In genomic region chr16:18535519-18536168, GRCh38 we compare ENCODE assay signal across 7 cellular contexts. TPM values are rescaled to one million over a fixed set of nuclear protein-coding genes. Genes with fewer than 3 reads are reported as not detected.
DNase-seq lines count a peak whose midpoint lies in the region; ATAC-seq and TF ChIP-seq lines count a peak whose summit lies in the region.
"Not testable (repeated sequence)": the region's sequence is repeated elsewhere in the genome, so short reads cannot be mapped to it uniquely, and the experiment has no call there.

No MANE protein-coding gene starts in this region.

- not testable (repeated sequence) for H3K4me1 Mint-ChIP-seq in activated naive CD8-positive, alpha-beta T cell treated with anti-CD3 and anti-CD28 coated beads for 36 hours

- H3K9me3 Mint-ChIP-seq in activated naive CD8-positive, alpha-beta T cell treated with anti-CD3 and anti-CD28 coated beads for 36 hours, result not testable (repeated sequence)

- ATAC-seq in left cardiac atrium (peak; percentile 93), left lobe of liver (peak; percentile 69), sciatic nerve (peak; percentile 48)

- H3K4me3 Mint-ChIP-seq in activated naive CD8-positive, alpha-beta T cell treated with anti-CD3 and anti-CD28 coated beads for 36 hours, result not testable (repeated sequence)

- not testable (repeated sequence) for H3K4me3 ChIP-seq in fibroblast of villous mesenchyme (ENCODE audit: low read depth, low read length)

- peak overlapping the region; percentile 38 for H3K27ac Mint-ChIP-seq in activated naive CD8-positive, alpha-beta T cell treated with anti-CD3 and anti-CD28 coated beads for 36 hours

- H3K27me3 Mint-ChIP-seq in activated naive CD8-positive, alpha-beta T cell treated with anti-CD3 and anti-CD28 coated beads for 36 hours, result not testable (repeated sequence)

- TF ChIP-seq CTCF in fibroblast of villous mesenchyme (IDR thresholded peaks at IDR 0.05; ENCODE audit: insufficient read depth, low read depth, low read length), result not testable (repeated sequence)

- DNase-seq in OCI-M1 (lab: John Stamatoyannopoulos, UW) (peak; percentile 85), ecto neural progenitor cell (ENCODE audit: low spot score) (peak; percentile 5), fibroblast of villous mesenchyme (ENCODE audit: low read depth) (peak; percentile 4), left cardiac atrium (peak; percentile 72), left lobe of liver (ENCODE audit: low spot score) (peak; percentile 49), sciatic nerve (ENCODE audit: low spot score) (peak; percentile 44)
- DNase-seq in activated naive CD8-positive, alpha-beta T cell treated with anti-CD3 and anti-CD28 coated beads for 36 hours, result not testable (repeated sequence)

- not testable (repeated sequence) for H3K36me3 Mint-ChIP-seq in activated naive CD8-positive, alpha-beta T cell treated with anti-CD3 and anti-CD28 coated beads for 36 hours

- intact Hi-C loops in left cardiac atrium (cut with DNase I); sciatic nerve (cut with DNase I): not testable (repeated sequence)

RNA-seq across cellular contexts. Expression of gene NOMO2, which starts 26.3 kb away (rescaled TPM):
- 10 to 100 TPM; 59.2 to 68.4 TPM for total RNA-seq in activated naive CD8-positive, alpha-beta T cell treated with anti-CD3 and anti-CD28 coated beads for 36 hours
- 101 and 124 TPM in 2 replicates for total RNA-seq in fibroblast of villous mesenchyme
- 100 to 1,000 TPM; 163 to 238 TPM for total RNA-seq in left cardiac atrium
- total RNA-seq in left lobe of liver, result 53.3 TPM
- total RNA-seq in sciatic nerve, result 66.9 TPM
